2 cellular contexts compared by ENCODE assay signal in genomic region chr13:100210966-100211710, GRCh38.
TF ChIP-seq lines count a peak whose summit lies in the region.

No MANE protein-coding gene starts in this region.

TF ChIP-seq in A549, 52 proteins besides CTCF, POLR2A, EP300 and RAD21:
- no peak for TF ChIP-seq PBX3 (IDR thresholded peaks at IDR 0.05)
- TF ChIP-seq HOXB5 (CRISPR knock-in tag; IDR thresholded peaks at IDR 0.05): no peak
- no peak for TF ChIP-seq RNF2 (IDR thresholded peaks at IDR 0.05; ENCODE audit: borderline replicate concordance, low read depth)
- no peak for TF ChIP-seq E2F6 (IDR thresholded peaks at IDR 0.05; ENCODE audit: borderline replicate concordance, low read depth)
- TF ChIP-seq BCL3 (IDR thresholded peaks at IDR 0.05): no peak
- TF ChIP-seq SREBF2 (IDR thresholded peaks at IDR 0.05): no peak
- no peak for TF ChIP-seq ATOH8 (CRISPR knock-in tag; IDR thresholded peaks at IDR 0.05; ENCODE audit: low read depth)
- TF ChIP-seq FOSL2 (IDR thresholded peaks at IDR 0.05): no peak
- TF ChIP-seq FOSL2 (CRISPR knock-in tag; IDR thresholded peaks at IDR 0.05): no peak
- TF ChIP-seq RFX5 (IDR thresholded peaks at IDR 0.05): no peak
- no peak for TF ChIP-seq EHMT2 (IDR thresholded peaks at IDR 0.05; ENCODE audit: low read depth)
- TF ChIP-seq HOXB13 (CRISPR knock-in tag; IDR thresholded peaks at IDR 0.05; ENCODE audit: low read depth): no peak
- TF ChIP-seq NR3C1 (IDR thresholded peaks at IDR 0.05): no peak
- TF ChIP-seq RARB (CRISPR knock-in tag; IDR thresholded peaks at IDR 0.05): no peak

TF ChIP-seq in endothelial cell of umbilical vein, 7 proteins besides CTCF, POLR2A, EP300 and RAD21 (continued from another document):
- TF ChIP-seq MAX (IDR thresholded peaks at IDR 0.05; ENCODE audit: insufficient read depth, insufficient read length) (no peak), MYC (IDR thresholded peaks at IDR 0.05; ENCODE audit: low read depth, low read length) (no peak), EZH2 (IDR thresholded peaks at IDR 0.05; ENCODE audit: borderline replicate concordance, low read depth, low read length, severe bottlenecking) (no peak), JUN (IDR thresholded peaks at IDR 0.05; ENCODE audit: borderline replicate concordance, insufficient read depth, insufficient read length, low read depth) (no peak), FOS (IDR thresholded peaks at IDR 0.05; ENCODE audit: borderline replicate concordance, insufficient read depth, low read length) (no peak)
